ENCODE assay signal across 1 cellular context in genomic region chr14:101961011-101961721, GRCh38.
TF ChIP-seq lines count a peak whose summit lies in the region.

No MANE protein-coding gene starts in this region.

TF ChIP-seq in HepG2, 621 proteins besides CTCF, POLR2A, EP300 and RAD21 (continued from another document and continues in another):
- TF ChIP-seq ZBTB2 (CRISPR knock-in tag; IDR thresholded peaks at IDR 0.05; ENCODE audit: low read depth) (no peak), MBD4 (IDR thresholded peaks at IDR 0.05; ENCODE audit: borderline replicate concordance, low read length) (no peak), ZFP82 (CRISPR knock-in tag; IDR thresholded peaks at IDR 0.05; ENCODE audit: borderline replicate concordance) (no peak), ZNF451 (CRISPR knock-in tag; IDR thresholded peaks at IDR 0.05) (0 out of 2 replicates have a peak, but pooled peaks have one; percentile 46), ZNF552 (CRISPR knock-in tag; IDR thresholded peaks at IDR 0.05; ENCODE audit: borderline replicate concordance) (no peak), CCAR2 (optimal IDR thresholded peaks at IDR 0.05; ENCODE audit: low read depth, low read length) (no peak), ZNF124 (CRISPR knock-in tag; IDR thresholded peaks at IDR 0.05) (no peak), USF2 (IDR thresholded peaks at IDR 0.05; ENCODE audit: low read depth, low read length) (no peak), USF2 (CRISPR knock-in tag; IDR thresholded peaks at IDR 0.05; ENCODE audit: borderline replicate concordance) (no peak), SMYD3 (CRISPR knock-in tag; IDR thresholded peaks at IDR 0.05) (no peak), ZKSCAN5 (CRISPR knock-in tag; IDR thresholded peaks at IDR 0.05) (no peak), ZNF557 (CRISPR knock-in tag; IDR thresholded peaks at IDR 0.05) (no peak), ZNF564 (CRISPR knock-in tag; IDR thresholded peaks at IDR 0.05) (no peak), HHEX (CRISPR knock-in tag; IDR thresholded peaks at IDR 0.05) (no peak), SMC3 (IDR thresholded peaks at IDR 0.05; ENCODE audit: low read length) (peak; percentile 73), ETV5 (CRISPR knock-in tag; IDR thresholded peaks at IDR 0.05; ENCODE audit: borderline replicate concordance) (peak; percentile 44; the same call in 1 of the 2 replicates), NR2F1 (CRISPR knock-in tag; IDR thresholded peaks at IDR 0.05) (0 out of 4 replicates have a peak, but pooled peaks of 1 of the 2 experiments have one; percentile 16), KLF16 (CRISPR knock-in tag; IDR thresholded peaks at IDR 0.05) (peak in 1 of 2 experiments; percentile 46; a peak in 1 of 4 replicates), RFX5 (IDR thresholded peaks at IDR 0.05; ENCODE audit: low read depth, low read length) (no peak), EZH2 (conservative IDR thresholded peaks at IDR 0.05; ENCODE audit: low read depth, low read length) (no peak), ZFX (CRISPR knock-in tag; IDR thresholded peaks at IDR 0.05; ENCODE audit: low read depth) (peak; percentile 31; the same call in 1 of the 2 replicates), NR1H2 (CRISPR knock-in tag; IDR thresholded peaks at IDR 0.05; ENCODE audit: borderline replicate concordance, low read depth) (no peak), ZNF335 (CRISPR knock-in tag; IDR thresholded peaks at IDR 0.05) (no peak), BHLHE40 (IDR thresholded peaks at IDR 0.05; ENCODE audit: low read length) (0 out of 2 replicates have a peak, but pooled peaks have one; percentile 25), ZNF263 (CRISPR knock-in tag; IDR thresholded peaks at IDR 0.05) (no peak), CBFB (CRISPR knock-in tag; IDR thresholded peaks at IDR 0.05) (0 out of 2 replicates have a peak, but pooled peaks have one; percentile 22), ZBTB25 (CRISPR knock-in tag; IDR thresholded peaks at IDR 0.05) (0 out of 2 replicates have a peak, but pooled peaks have one; percentile 21), RBFOX2 (IDR thresholded peaks at IDR 0.05; ENCODE audit: low read depth, low read length) (no peak), GRHL1 (CRISPR knock-in tag; conservative IDR thresholded peaks at IDR 0.05) (no peak), ATF6 (CRISPR knock-in tag; conservative IDR thresholded peaks at IDR 0.05) (no peak), SIX4 (CRISPR knock-in tag; IDR thresholded peaks at IDR 0.05) (0 out of 2 replicates have a peak, but pooled peaks have one; percentile 25), DBP (CRISPR knock-in tag; IDR thresholded peaks at IDR 0.05; ENCODE audit: not compliant biosample characterization) (no peak), SUZ12 (IDR thresholded peaks at IDR 0.05; ENCODE audit: low read depth, low read length) (no peak), ZBED4 (CRISPR knock-in tag; IDR thresholded peaks at IDR 0.05; ENCODE audit: borderline replicate concordance) (peak; percentile 39; the same call in 1 of the 2 replicates), CCDC6 (CRISPR knock-in tag; IDR thresholded peaks at IDR 0.05) (peak; percentile 74), TBX2 (CRISPR knock-in tag; IDR thresholded peaks at IDR 0.05; ENCODE audit: borderline replicate concordance) (no peak), ZIK1 (CRISPR knock-in tag; IDR thresholded peaks at IDR 0.05; ENCODE audit: borderline replicate concordance, low read depth) (no peak; the same call in 1 of the 2 replicates), DR1 (CRISPR knock-in tag; IDR thresholded peaks at IDR 0.05) (no peak), THAP8 (CRISPR knock-in tag; IDR thresholded peaks at IDR 0.05; ENCODE audit: borderline replicate concordance) (no peak), NPAS2 (CRISPR knock-in tag; IDR thresholded peaks at IDR 0.05; ENCODE audit: borderline replicate concordance) (no peak), HNRNPLL (IDR thresholded peaks at IDR 0.05; ENCODE audit: low read depth, low read length, poor library complexity, severe bottlenecking) (no peak), MEIS1 (CRISPR knock-in tag; IDR thresholded peaks at IDR 0.05; ENCODE audit: borderline replicate concordance) (no peak), FOSL1 (CRISPR knock-in tag; IDR thresholded peaks at IDR 0.05; ENCODE audit: borderline replicate concordance) (no peak), ZNF547 (CRISPR knock-in tag; IDR thresholded peaks at IDR 0.05) (no peak), KLF9 (CRISPR knock-in tag; IDR thresholded peaks at IDR 0.05; ENCODE audit: low read depth) (no peak), KDM5A (IDR thresholded peaks at IDR 0.05; ENCODE audit: borderline replicate concordance, low read length) (no peak), ZBTB21 (CRISPR knock-in tag; IDR thresholded peaks at IDR 0.05) (no peak), HNRNPK (IDR thresholded peaks at IDR 0.05; ENCODE audit: low read depth, low read length, poor library complexity, severe bottlenecking) (no peak), FOXO4 (CRISPR knock-in tag; conservative IDR thresholded peaks at IDR 0.05) (no peak), PHB2 (IDR thresholded peaks at IDR 0.05; ENCODE audit: partially characterized antibody) (no peak), SNAPC5 (CRISPR knock-in tag; IDR thresholded peaks at IDR 0.05; ENCODE audit: borderline replicate concordance) (no peak), HMGA1 (CRISPR knock-in tag; conservative IDR thresholded peaks at IDR 0.05) (no peak)
